8 cellular contexts compared by ENCODE assay signal in genomic region chr4:48905363-48906015, GRCh38. TPM values are rescaled to one million over a fixed set of nuclear protein-coding genes. Genes with fewer than 3 reads are reported as not detected.
DNase-seq lines count a peak whose midpoint lies in the region; ATAC-seq and TF ChIP-seq lines count a peak whose summit lies in the region.

No MANE protein-coding gene starts in this region.

- H3K4me3 ChIP-seq in HL-60 (replicated peaks; ENCODE audit: insufficient read depth, low read length) (peak overlapping the region; percentile 91), astrocyte of the cerebellum (ENCODE audit: low read depth, low read length) (peak overlapping the region; percentile 48), lower lobe of right lung (peak overlapping the region; percentile 76)

- H3K4me1 ChIP-seq in lower lobe of right lung, result peaks cover 19% of the 10 kb centered on the region

- H3K27ac ChIP-seq in HL-60 (replicated peaks) (no peak overlapping the region), lower lobe of right lung (no peak overlapping the region)

- peaks cover 20% of the 10 kb centered on the region for H3K36me3 ChIP-seq in lower lobe of right lung

- intact Hi-C loops in lower lobe of right lung (cut with DNase I), result no loop called here

- in situ Hi-C loops in astrocyte of the cerebellum (cut with HindIII; ENCODE audit: low sequenced_read_pairs), result no loop called here

- no peaks in the 10 kb centered on the region for H3K9me3 ChIP-seq in lower lobe of right lung

- H3K27me3 ChIP-seq in HL-60 (ENCODE audit: insufficient read depth, poor library complexity, severe bottlenecking) (no peaks in the 10 kb centered on the region), lower lobe of right lung (ENCODE audit: low read depth) (no peaks in the 10 kb centered on the region)

- TF ChIP-seq CTCF in HL-60 (IDR thresholded peaks at IDR 0.05; ENCODE audit: insufficient read depth, low read length) (no peak), astrocyte of the cerebellum (IDR thresholded peaks at IDR 0.05; ENCODE audit: low read depth, low read length, missing control alignments) (peak; percentile 13), lower lobe of right lung (IDR thresholded peaks at IDR 0.05) (no peak)

- ATAC-seq in lower lobe of right lung, result no peak
- ATAC-seq in GM18907 (IDR thresholded peaks at IDR 0.05; ENCODE audit: unreplicated experiment), result no peak
- ATAC-seq in GM18858 (IDR thresholded peaks at IDR 0.05; ENCODE audit: unreplicated experiment), result no peak

- DNase-seq in AG08396 (ENCODE audit: low spot score), result peak; percentile 35
- DNase-seq in HL-60 (ENCODE audit: low read depth in 1 of 2, low spot score in 1 of 2), result no peak
- DNase-seq in astrocyte of the cerebellum (ENCODE audit: low read depth), result no peak
- DNase-seq in lower lobe of right lung, result no peak
- no peak for DNase-seq in cerebellum (ENCODE audit: low spot score)
- DNase-seq in stimulated activated naive CD4-positive, alpha-beta T cell treated with Interleukin-2 at 50 U/mL for 16 hours (lab: John Stamatoyannopoulos, UW), result no peak

RNA-seq across cellular contexts. Expression of gene OCIAD2, which starts 1.1 kb away (rescaled TPM):
- 29.2 TPM for total RNA-seq in lower lobe of right lung
- 19.9 TPM for total RNA-seq in cerebellum
